Comparison of ENCODE assay signal across 22 cellular contexts in genomic region chr11:111348147-111348546, GRCh38. TPM values are rescaled to one million over a fixed set of nuclear protein-coding genes. Genes with fewer than 3 reads are reported as not detected.
"Had no signal": no experiment of that assay in that cellular context is flagged by ENCODE, and none has a peak within 500 bp of the region (broad histone marks: within the 10 kb centered on the region; RNA-seq: fewer than 3 reads in every experiment).

No MANE protein-coding gene starts in this region.

- H3K4me1 Mint-ChIP-seq: natural killer cell had no signal

- FAIRE-seq: endothelial cell of umbilical vein, keratinocyte had no signal

- H3K27me3 ChIP-seq: colonic mucosa, ovary, tibial artery, upper lobe of right lung had no signal

- H3K27ac ChIP-seq: colonic mucosa, ovary, tibial artery, upper lobe of right lung had no signal

- H3K27me3 Mint-ChIP-seq: progenitor cell of endocrine pancreas; stimulated activated memory B cell treated with anti-CD40 and anti-IgM and Interleukin-4, amounts not matched to agents 10 μg/mL and 1 μg/mL and 100 μg/mL, for 72 hours had no signal

- H3K36me3 ChIP-seq: colonic mucosa, heart right ventricle, ovary, tibial artery, upper lobe of right lung had no signal

- H3K27ac Mint-ChIP-seq: natural killer cell; progenitor cell of endocrine pancreas; stimulated activated memory B cell treated with anti-CD40 and anti-IgM and Interleukin-4, amounts not matched to agents 10 μg/mL and 1 μg/mL and 100 μg/mL, for 72 hours; stimulated activated naive CD8-positive, alpha-beta T cell treated with anti-CD3 and anti-CD28 coated beads, Interleukin-15, Interleukin-2, amounts not matched to agents 100 ng/mL and 50 ng/mL, for 24 hours had no signal

- H3K36me3 Mint-ChIP-seq: natural killer cell had no signal

- H3K4me1 ChIP-seq: colonic mucosa, upper lobe of right lung had no signal

- DNase-seq: cerebellar nuclear complex; colonic mucosa; dermis blood vessel endothelial cell; heart right ventricle; left cardiac atrium; left ventricle myocardium superior; natural killer cell; ovary; right cardiac atrium; stimulated activated CD4-positive, alpha-beta T cell treated with anti-CD3 and anti-CD28 coated beads, Interleukin-4, amount 100 ng/mL, for 1 hour; tibial artery; upper lobe of right lung had no signal

- H3K4me3 Mint-ChIP-seq: natural killer cell; neural crest cell; stimulated activated memory B cell treated with anti-CD40 and anti-IgM and Interleukin-4, amounts not matched to agents 10 μg/mL and 1 μg/mL and 100 μg/mL, for 72 hours; stimulated activated naive CD8-positive, alpha-beta T cell treated with anti-CD3 and anti-CD28 coated beads, Interleukin-15, Interleukin-2, amounts not matched to agents 100 ng/mL and 50 ng/mL, for 24 hours had no signal

- H3K9me3 Mint-ChIP-seq: natural killer cell; stimulated activated memory B cell treated with anti-CD40 and anti-IgM and Interleukin-4, amounts not matched to agents 10 μg/mL and 1 μg/mL and 100 μg/mL, for 72 hours; stimulated activated naive CD8-positive, alpha-beta T cell treated with anti-CD3 and anti-CD28 coated beads, Interleukin-15, Interleukin-2, amounts not matched to agents 100 ng/mL and 50 ng/mL, for 24 hours had no signal

- H3K4me3 ChIP-seq: colonic mucosa, heart right ventricle, lung, ovary, tibial artery, upper lobe of right lung had no signal

- H3K9me3 ChIP-seq: colonic mucosa, heart right ventricle, ovary, tibial artery, upper lobe of right lung had no signal

- ATAC-seq: natural killer cell; stimulated activated memory B cell treated with anti-CD40 and anti-IgM and Interleukin-4, amounts not matched to agents 10 μg/mL and 1 μg/mL and 100 μg/mL, for 72 hours; upper lobe of right lung had no signal

RNA-seq across cellular contexts. Expression of gene POU2AF1, which starts 30.9 kb away (rescaled TPM):
- total RNA-seq: dermis blood vessel endothelial cell, endothelial cell of umbilical vein, glomerular endothelial cell, myocyte, neural crest cell had no signal

RNA-seq across cellular contexts. Expression of gene POU2AF3, which starts 49.8 kb away (rescaled TPM):
- total RNA-seq: cardiac septum, dermis blood vessel endothelial cell, endothelial cell of umbilical vein, glomerular endothelial cell, myocyte, natural killer cell had no signal
